1 cellular context compared by ENCODE assay signal in genomic region chr16:4753227-4753626, GRCh38.
A peak's percentile ranks its signal among the peaks of the same experiment; 100 is the strongest.
TF ChIP-seq lines count a peak whose summit lies in the region.

No MANE protein-coding gene starts in this region.

TF ChIP-seq in HepG2, 621 proteins besides CTCF, POLR2A, EP300 and RAD21:
- TF ChIP-seq PAWR (CRISPR knock-in tag; IDR thresholded peaks at IDR 0.05; ENCODE audit: borderline replicate concordance) (no peak), ZNF770 (CRISPR knock-in tag; IDR thresholded peaks at IDR 0.05) (peak; percentile 91), AFF4 (CRISPR knock-in tag; IDR thresholded peaks at IDR 0.05) (no peak), ZNF33B (CRISPR knock-in tag; IDR thresholded peaks at IDR 0.05) (no peak), SKI (IDR thresholded peaks at IDR 0.05; ENCODE audit: partially characterized antibody) (peak; percentile 41), ONECUT2 (CRISPR knock-in tag; IDR thresholded peaks at IDR 0.05) (0 out of 2 replicates have a peak, but pooled peaks have one; percentile 42), ZNF556 (CRISPR knock-in tag; IDR thresholded peaks at IDR 0.05; ENCODE audit: borderline replicate concordance) (no peak), ZBTB33 (CRISPR knock-in tag; IDR thresholded peaks at IDR 0.05) (peak; percentile 82), SP140L (CRISPR knock-in tag; IDR thresholded peaks at IDR 0.05; ENCODE audit: borderline replicate concordance) (no peak)
